Comparison of ENCODE assay signal across 10 cellular contexts in the genomic region with DNA sequence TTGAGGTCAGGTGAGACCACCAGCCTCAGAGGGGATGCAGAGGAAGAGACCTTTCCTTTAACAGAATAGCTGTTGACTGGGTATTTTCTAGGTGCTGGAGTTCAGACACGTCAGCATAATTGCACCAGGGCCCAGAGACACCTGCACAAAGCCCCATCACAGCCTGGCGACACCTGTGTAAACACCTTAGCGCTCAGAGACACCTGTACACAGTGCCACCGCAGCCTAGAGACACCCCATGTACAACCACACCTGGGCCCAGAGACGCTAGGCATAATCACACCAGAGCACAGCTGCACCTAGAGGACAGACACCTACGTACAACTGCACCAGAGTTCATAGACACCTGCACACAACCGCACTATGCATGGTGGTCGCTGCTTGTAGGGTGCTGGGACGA. TPM values are rescaled to one million over a fixed set of nuclear protein-coding genes. Genes with fewer than 3 reads are reported as not detected.
DNase-seq lines count a peak whose midpoint lies in the region; ATAC-seq and TF ChIP-seq lines count a peak whose summit lies in the region.
"Had no signal": no experiment of that assay in that cellular context is flagged by ENCODE, and none has a peak within 500 bp of the region (broad histone marks: within the 10 kb centered on the region; RNA-seq: fewer than 3 reads in every experiment).

No MANE protein-coding gene starts in this region.

- H3K9ac ChIP-seq in BLaER1 treated with 17β-estradiol and CSF1 and Interleukin-3, amounts not matched to agents 10 nM and 100 nM: peak overlapping the region; percentile 92 to 99 (median 96); a peak in 21 of 22 replicates

- no peaks in the 10 kb centered on the region for H3K9me3 Mint-ChIP-seq in activated CD4-positive, alpha-beta memory T cell treated with anti-CD3 and anti-CD28 coated beads for 36 hours
- H3K9me3 Mint-ChIP-seq in immature natural killer cell: no peaks in the 10 kb centered on the region

- H3K27ac Mint-ChIP-seq in activated CD4-positive, alpha-beta memory T cell treated with anti-CD3 and anti-CD28 coated beads for 36 hours: no peak overlapping the region
- peak overlapping the region in 1 of 6 donors; percentile 6 for H3K27ac Mint-ChIP-seq in immature natural killer cell

- peak overlapping the region; percentile 79 to 99 (median 96) for H3K4me2 ChIP-seq in BLaER1 treated with 17β-estradiol and CSF1 and Interleukin-3, amounts not matched to agents 10 nM and 100 nM

- peaks cover 0 to 34% (median 27%) of the 10 kb centered on the region in 11 experiments; a peak in 15 of 22 replicates for H4K20me1 ChIP-seq in BLaER1 treated with 17β-estradiol and CSF1 and Interleukin-3, amounts not matched to agents 10 nM and 100 nM

- DNase-seq in HL-60 (ENCODE audit: low read depth in 1 of 2, low spot score in 1 of 2) (no peak), immature natural killer cell (no peak), medulla oblongata (ENCODE audit: extremely low spot score) (no peak), AML-193 (lab: John Stamatoyannopoulos, UW) (no peak)
- DNase-seq in activated CD4-positive, alpha-beta memory T cell treated with anti-CD3 and anti-CD28 coated beads for 36 hours: no peak
- DNase-seq: activated CD4-positive, CD25-positive, alpha-beta regulatory T cell treated with anti-CD3 and anti-CD28 coated beads, Interleukin-2, amount 50 U/mL, for 72 hours had no signal

- H3K4me1 ChIP-seq in BLaER1 treated with 17β-estradiol and CSF1 and Interleukin-3, amounts not matched to agents 10 nM and 100 nM: peaks cover 20 to 34% (median 28%) of the 10 kb centered on the region in 10 experiments

- TF ChIP-seq CTCF in HL-60 (IDR thresholded peaks at IDR 0.05; ENCODE audit: insufficient read depth, low read length): no peak

- no peaks in the 10 kb centered on the region for H3K27me3 ChIP-seq in BLaER1 treated with 17β-estradiol and CSF1 and Interleukin-3, amounts not matched to agents 10 nM and 100 nM
- no peaks in the 10 kb centered on the region for H3K27me3 ChIP-seq in HL-60 (ENCODE audit: insufficient read depth, poor library complexity, severe bottlenecking)
- H3K27me3 ChIP-seq: esophagus muscularis mucosa had no signal

- H3K36me3 Mint-ChIP-seq in activated CD4-positive, alpha-beta memory T cell treated with anti-CD3 and anti-CD28 coated beads for 36 hours: peaks cover 42% of the 10 kb centered on the region
- peaks cover 0 to 6% (median 5%) of the 10 kb centered on the region in 3 donors for H3K36me3 Mint-ChIP-seq in immature natural killer cell

- H3K9me3 ChIP-seq in BLaER1 treated with 17β-estradiol and CSF1 and Interleukin-3, amounts not matched to agents 10 nM and 100 nM (replicated peaks in 1 of 11): no peaks in the 10 kb centered on the region
- H3K9me3 ChIP-seq: esophagus muscularis mucosa had no signal

- H3K4me3 ChIP-seq in BLaER1 treated with 17β-estradiol and CSF1 and Interleukin-3, amounts not matched to agents 10 nM and 100 nM: peak overlapping the region; percentile 76 to 95 (median 92); a peak in 18 of 20 replicates
- peak overlapping the region; percentile 91 for H3K4me3 ChIP-seq in HL-60 (replicated peaks; ENCODE audit: insufficient read depth, low read length)

- CTCF ChIA-PET in activated CD4-positive, alpha-beta memory T cell treated with anti-CD3 and anti-CD28 coated beads for 36 hours (lab: Charles Lee): interaction anchor here (1.2 to 3.5 kb wide), 3 partner anchors 9 to 225 kb away, joined by 3 to 20 read pairs (median 5); no protein-coding TSS in a partner anchor

- peak overlapping the region; percentile 85 for H3K4me3 Mint-ChIP-seq in activated CD4-positive, alpha-beta memory T cell treated with anti-CD3 and anti-CD28 coated beads for 36 hours
- peak overlapping the region; percentile 62 to 75 (median 63) for H3K4me3 Mint-ChIP-seq in immature natural killer cell

- H3K36me3 ChIP-seq in BLaER1 treated with 17β-estradiol and CSF1 and Interleukin-3, amounts not matched to agents 10 nM and 100 nM: peaks cover 28 to 63% (median 56%) of the 10 kb centered on the region in 11 experiments

- intact Hi-C loops in activated CD4-positive, alpha-beta memory T cell treated with anti-CD3 and anti-CD28 coated beads for 36 hours (cut with micrococcal nuclease): loop anchor here (5.0 kb wide), 2 partner anchors 221 to 281 kb away; partner anchors contain the start of gene CEP72

- ATAC-seq in HG02763 (IDR thresholded peaks at IDR 0.05; ENCODE audit: unreplicated experiment) (no peak), HG02571 (IDR thresholded peaks at IDR 0.05; ENCODE audit: unreplicated experiment) (no peak)

- POLR2A ChIA-PET in activated CD4-positive, alpha-beta memory T cell treated with anti-CD3 and anti-CD28 coated beads for 36 hours (lab: Charles Lee): no interaction called here

- peak overlapping the region in 8 of 11 experiments; percentile 95 to 98 (median 96); a peak in 12 of 22 replicates for H3K27ac ChIP-seq in BLaER1 treated with 17β-estradiol and CSF1 and Interleukin-3, amounts not matched to agents 10 nM and 100 nM
- peak overlapping the region; percentile 70; the same call in 1 of the 2 replicates for H3K27ac ChIP-seq in HL-60 (replicated peaks)

- H3K27me3 Mint-ChIP-seq in activated CD4-positive, alpha-beta memory T cell treated with anti-CD3 and anti-CD28 coated beads for 36 hours: no peaks in the 10 kb centered on the region
- peaks cover 0 to 4% (median 4%) of the 10 kb centered on the region in 3 donors for H3K27me3 Mint-ChIP-seq in immature natural killer cell (ENCODE audit: low read depth in 3 of 3)

- peaks cover 25% of the 10 kb centered on the region for H3K4me1 Mint-ChIP-seq in activated CD4-positive, alpha-beta memory T cell treated with anti-CD3 and anti-CD28 coated beads for 36 hours (ENCODE audit: low read depth)
- H3K4me1 Mint-ChIP-seq in immature natural killer cell: peaks cover 16% of the 10 kb centered on the region in 2 donors

RNA-seq across cellular contexts. Expression of gene TRIP13, which starts 1.0 kb away (rescaled TPM):
- total RNA-seq in activated CD4-positive, alpha-beta memory T cell treated with anti-CD3 and anti-CD28 coated beads for 36 hours: 10 to 100 TPM; 32.4 to 33.9 TPM
- polyA plus RNA-seq in immature natural killer cell: 1 to 10 TPM in 1 of 3 donors, under 1 TPM in 2; 0.41 to 2.1 (median 0.72) TPM

RNA-seq across cellular contexts. Expression of gene BRD9, which starts 1.1 kb away (rescaled TPM):
- total RNA-seq in activated CD4-positive, alpha-beta memory T cell treated with anti-CD3 and anti-CD28 coated beads for 36 hours: 10 to 100 TPM; 43.1 to 50.7 TPM
- polyA plus RNA-seq in immature natural killer cell: 10 to 100 TPM in 2 of 3 donors, 1 to 10 TPM in 1; 7.5 to 16.6 (median 16.4) TPM

RNA-seq across cellular contexts. Expression of gene ZDHHC11, which starts 42.9 kb away (rescaled TPM):
- 1 to 10 TPM; 6.2 to 7.9 TPM for total RNA-seq in activated CD4-positive, alpha-beta memory T cell treated with anti-CD3 and anti-CD28 coated beads for 36 hours
- not detected for polyA plus RNA-seq in immature natural killer cell
